Comparison of ENCODE assay signal across 8 cellular contexts in the genomic region with DNA sequence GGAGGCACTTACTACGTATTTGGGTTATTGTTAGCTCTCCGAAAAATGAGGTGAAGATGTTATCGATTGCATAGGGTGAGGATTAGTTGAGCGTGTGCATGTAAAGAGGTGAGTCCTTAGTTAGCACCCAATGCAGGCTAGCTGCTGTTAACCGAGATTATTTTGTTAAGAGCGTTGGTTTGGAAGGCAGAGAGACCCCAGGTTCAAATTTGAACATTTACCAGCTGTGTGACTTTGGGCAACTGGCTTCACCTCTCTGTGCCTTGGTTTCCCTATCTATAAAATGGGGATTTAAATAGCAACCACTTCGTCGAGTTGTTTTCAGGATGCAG. TPM values are rescaled to one million over a fixed set of nuclear protein-coding genes. Genes with fewer than 3 reads are reported as not detected.
DNase-seq lines count a peak whose midpoint lies in the region; ATAC-seq and TF ChIP-seq lines count a peak whose summit lies in the region.

No MANE protein-coding gene starts in this region.

- peak overlapping the region in 10 of 11 experiments; percentile 61 to 82 (median 78); a peak in 17 of 22 replicates for H3K27ac ChIP-seq in BLaER1 treated with 17β-estradiol and CSF1 and Interleukin-3, amounts not matched to agents 10 nM and 100 nM

- H3K9me3 ChIP-seq in BLaER1 treated with 17β-estradiol and CSF1 and Interleukin-3, amounts not matched to agents 10 nM and 100 nM (replicated peaks in 1 of 11): no peaks in the 10 kb centered on the region

- peak overlapping the region; percentile 89 to 100 (median 94) for H3K4me3 ChIP-seq in BLaER1 treated with 17β-estradiol and CSF1 and Interleukin-3, amounts not matched to agents 10 nM and 100 nM

- peaks cover 17% of the 10 kb centered on the region for H3K4me1 Mint-ChIP-seq in chondrocyte (ENCODE audit: low read depth)
- H3K4me1 Mint-ChIP-seq in natural killer cell treated with Interleukin-12 subunit alpha and Interleukin-12 subunit beta and Interleukin-15 and Interleukin-18, amount 100 ng/mL, for 72 hours (ENCODE audit: low read depth in 2 of 2): peaks cover 19 to 25% of the 10 kb centered on the region in 2 donors

- peak; percentile 1 for DNase-seq in LoVo (ENCODE audit: low spot score)
- DNase-seq in chondrocyte (ENCODE audit: low spot score): no peak
- DNase-seq in natural killer cell treated with Interleukin-12 subunit alpha and Interleukin-12 subunit beta and Interleukin-15 and Interleukin-18, amount 100 ng/mL, for 72 hours (ENCODE audit: low spot score): no peak
- DNase-seq in glomerular visceral epithelial cell (ENCODE audit: extremely low spot score): no peak
- no peak for DNase-seq in NCI-H146 (lab: John Stamatoyannopoulos, UW)
- DNase-seq in SHP77 (lab: John Stamatoyannopoulos, UW): no peak

- no peaks in the 10 kb centered on the region for H3K36me3 ChIP-seq in BLaER1 treated with 17β-estradiol and CSF1 and Interleukin-3, amounts not matched to agents 10 nM and 100 nM

- no peak for TF ChIP-seq CTCF in chondrocyte (IDR thresholded peaks at IDR 0.05)

- peak overlapping the region; percentile 69 to 99 (median 94) for H3K4me2 ChIP-seq in BLaER1 treated with 17β-estradiol and CSF1 and Interleukin-3, amounts not matched to agents 10 nM and 100 nM

- H3K4me3 Mint-ChIP-seq in chondrocyte (ENCODE audit: unreplicated experiment): peak overlapping the region; percentile 91
- H3K4me3 Mint-ChIP-seq in natural killer cell treated with Interleukin-12 subunit alpha and Interleukin-12 subunit beta and Interleukin-15 and Interleukin-18, amount 100 ng/mL, for 72 hours: peak overlapping the region; percentile 93

- H3K27ac Mint-ChIP-seq in chondrocyte (ENCODE audit: unreplicated experiment): no peak overlapping the region
- peak overlapping the region in 1 of 2 donors; percentile 75 for H3K27ac Mint-ChIP-seq in natural killer cell treated with Interleukin-12 subunit alpha and Interleukin-12 subunit beta and Interleukin-15 and Interleukin-18, amount 100 ng/mL, for 72 hours

- peaks cover 32 to 63% (median 54%) of the 10 kb centered on the region in 10 experiments for H3K4me1 ChIP-seq in BLaER1 treated with 17β-estradiol and CSF1 and Interleukin-3, amounts not matched to agents 10 nM and 100 nM

- no peaks in the 10 kb centered on the region for H3K9me3 Mint-ChIP-seq in chondrocyte (ENCODE audit: low read depth)
- no peaks in the 10 kb centered on the region for H3K9me3 Mint-ChIP-seq in natural killer cell treated with Interleukin-12 subunit alpha and Interleukin-12 subunit beta and Interleukin-15 and Interleukin-18, amount 100 ng/mL, for 72 hours

- H3K36me3 Mint-ChIP-seq in chondrocyte (ENCODE audit: low read depth): no peaks in the 10 kb centered on the region
- no peaks in the 10 kb centered on the region for H3K36me3 Mint-ChIP-seq in natural killer cell treated with Interleukin-12 subunit alpha and Interleukin-12 subunit beta and Interleukin-15 and Interleukin-18, amount 100 ng/mL, for 72 hours

- H4K20me1 ChIP-seq in BLaER1 treated with 17β-estradiol and CSF1 and Interleukin-3, amounts not matched to agents 10 nM and 100 nM: peaks cover 0 to 16% (median 7%) of the 10 kb centered on the region in 11 experiments; a peak in 8 of 22 replicates

- H3K27me3 Mint-ChIP-seq in chondrocyte (ENCODE audit: low read depth): no peaks in the 10 kb centered on the region
- H3K27me3 Mint-ChIP-seq in natural killer cell treated with Interleukin-12 subunit alpha and Interleukin-12 subunit beta and Interleukin-15 and Interleukin-18, amount 100 ng/mL, for 72 hours: no peaks in the 10 kb centered on the region

- ATAC-seq in natural killer cell treated with Interleukin-12 subunit alpha and Interleukin-12 subunit beta and Interleukin-15 and Interleukin-18, amount 100 ng/mL, for 72 hours: no peak
- ATAC-seq in GM21447 (IDR thresholded peaks at IDR 0.05; ENCODE audit: unreplicated experiment): no peak

- H3K9ac ChIP-seq in BLaER1 treated with 17β-estradiol and CSF1 and Interleukin-3, amounts not matched to agents 10 nM and 100 nM: peak overlapping the region; percentile 81 to 92 (median 88)

- no peaks in the 10 kb centered on the region for H3K27me3 ChIP-seq in BLaER1 treated with 17β-estradiol and CSF1 and Interleukin-3, amounts not matched to agents 10 nM and 100 nM

RNA-seq across cellular contexts. Expression of gene SIPA1L3, which starts 0.7 kb away (rescaled TPM):
- 17.5 to 23.8 TPM (median 22.7 TPM) in 3 replicates for total RNA-seq in chondrocyte
- total RNA-seq in natural killer cell treated with Interleukin-12 subunit alpha and Interleukin-12 subunit beta and Interleukin-15 and Interleukin-18, amount 100 ng/mL, for 72 hours: 10 to 100 TPM; 16.8 to 31.0 TPM

RNA-seq across cellular contexts. Expression of gene WDR87, which starts 1.3 kb away (rescaled TPM):
- not detected in 3 replicates for total RNA-seq in chondrocyte
- total RNA-seq in natural killer cell treated with Interleukin-12 subunit alpha and Interleukin-12 subunit beta and Interleukin-15 and Interleukin-18, amount 100 ng/mL, for 72 hours: not detected
